In the genomic region with DNA sequence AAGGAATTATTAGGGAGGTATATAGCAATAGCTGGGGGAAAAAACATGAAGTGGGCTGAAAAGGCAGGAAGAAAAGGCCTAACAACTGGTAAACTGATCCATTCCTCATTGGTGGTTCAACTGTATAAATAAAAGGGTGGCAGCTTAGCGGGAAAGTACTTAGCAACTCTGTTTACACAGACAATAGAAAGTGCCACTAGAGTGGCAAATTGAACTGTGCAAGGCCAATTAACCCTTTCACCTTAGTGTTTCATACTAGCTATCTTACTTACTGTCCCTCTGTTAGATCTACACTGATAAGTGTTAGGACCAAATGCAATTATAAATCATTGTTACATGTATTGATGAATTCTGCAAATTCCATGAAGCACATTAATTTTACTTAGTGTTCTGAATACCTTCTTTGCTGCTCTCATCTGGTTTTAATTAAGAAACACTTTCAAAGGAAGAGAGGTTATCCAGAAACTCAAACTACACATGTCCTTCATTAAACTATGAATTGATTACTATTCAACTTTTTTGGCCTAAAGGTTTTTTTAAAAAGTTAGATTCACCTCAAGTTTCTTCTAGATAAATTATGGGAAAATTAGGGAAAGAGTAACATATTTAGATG, we compare ENCODE assay signal across 1 cellular context.
TF ChIP-seq lines count a peak whose summit lies in the region.

No MANE protein-coding gene starts in this region.

TF ChIP-seq in SK-N-SH treated with all-trans-retinoic acid at 6 μM for 48 hours, 23 proteins besides CTCF, POLR2A, EP300 and RAD21 (continued from another document):
- TF ChIP-seq, protein P1, sequence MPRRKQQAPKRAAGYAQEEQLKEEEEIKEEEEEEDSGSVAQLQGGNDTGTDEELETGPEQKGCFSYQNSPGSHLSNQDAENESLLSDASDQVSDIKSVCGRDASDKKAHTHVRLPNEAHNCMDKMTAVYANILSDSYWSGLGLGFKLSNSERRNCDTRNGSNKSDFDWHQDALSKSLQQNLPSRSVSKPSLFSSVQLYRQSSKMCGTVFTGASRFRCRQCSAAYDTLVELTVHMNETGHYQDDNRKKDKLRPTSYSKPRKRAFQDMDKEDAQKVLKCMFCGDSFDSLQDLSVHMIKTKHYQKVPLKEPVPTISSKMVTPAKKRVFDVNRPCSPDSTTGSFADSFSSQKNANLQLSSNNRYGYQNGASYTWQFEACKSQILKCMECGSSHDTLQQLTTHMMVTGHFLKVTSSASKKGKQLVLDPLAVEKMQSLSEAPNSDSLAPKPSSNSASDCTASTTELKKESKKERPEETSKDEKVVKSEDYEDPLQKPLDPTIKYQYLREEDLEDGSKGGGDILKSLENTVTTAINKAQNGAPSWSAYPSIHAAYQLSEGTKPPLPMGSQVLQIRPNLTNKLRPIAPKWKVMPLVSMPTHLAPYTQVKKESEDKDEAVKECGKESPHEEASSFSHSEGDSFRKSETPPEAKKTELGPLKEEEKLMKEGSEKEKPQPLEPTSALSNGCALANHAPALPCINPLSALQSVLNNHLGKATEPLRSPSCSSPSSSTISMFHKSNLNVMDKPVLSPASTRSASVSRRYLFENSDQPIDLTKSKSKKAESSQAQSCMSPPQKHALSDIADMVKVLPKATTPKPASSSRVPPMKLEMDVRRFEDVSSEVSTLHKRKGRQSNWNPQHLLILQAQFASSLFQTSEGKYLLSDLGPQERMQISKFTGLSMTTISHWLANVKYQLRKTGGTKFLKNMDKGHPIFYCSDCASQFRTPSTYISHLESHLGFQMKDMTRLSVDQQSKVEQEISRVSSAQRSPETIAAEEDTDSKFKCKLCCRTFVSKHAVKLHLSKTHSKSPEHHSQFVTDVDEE (CRISPR knock-in tag; IDR thresholded peaks at IDR 0.05): peak; percentile 53; the same call in 1 of the 2 replicates
- TF ChIP-seq, protein P2, sequence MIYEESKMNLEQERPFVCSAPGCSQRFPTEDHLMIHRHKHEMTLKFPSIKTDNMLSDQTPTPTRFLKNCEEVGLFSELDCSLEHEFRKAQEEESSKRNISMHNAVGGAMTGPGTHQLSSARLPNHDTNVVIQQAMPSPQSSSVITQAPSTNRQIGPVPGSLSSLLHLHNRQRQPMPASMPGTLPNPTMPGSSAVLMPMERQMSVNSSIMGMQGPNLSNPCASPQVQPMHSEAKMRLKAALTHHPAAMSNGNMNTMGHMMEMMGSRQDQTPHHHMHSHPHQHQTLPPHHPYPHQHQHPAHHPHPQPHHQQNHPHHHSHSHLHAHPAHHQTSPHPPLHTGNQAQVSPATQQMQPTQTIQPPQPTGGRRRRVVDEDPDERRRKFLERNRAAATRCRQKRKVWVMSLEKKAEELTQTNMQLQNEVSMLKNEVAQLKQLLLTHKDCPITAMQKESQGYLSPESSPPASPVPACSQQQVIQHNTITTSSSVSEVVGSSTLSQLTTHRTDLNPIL (CRISPR knock-in tag; IDR thresholded peaks at IDR 0.05; ENCODE audit: low read depth): no peak
- TF ChIP-seq TCF4 (CRISPR knock-in tag; IDR thresholded peaks at IDR 0.05; ENCODE audit: borderline replicate concordance) (peak; percentile 95), ZNF565 (CRISPR knock-in tag; conservative IDR thresholded peaks at IDR 0.05; ENCODE audit: low read depth) (no peak), ZFP3 (CRISPR knock-in tag; IDR thresholded peaks at IDR 0.05) (no peak), TOX (CRISPR knock-in tag; IDR thresholded peaks at IDR 0.05; ENCODE audit: borderline replicate concordance) (no peak), GLIS3 (CRISPR knock-in tag; IDR thresholded peaks at IDR 0.05) (no peak), OSR1 (CRISPR knock-in tag; IDR thresholded peaks at IDR 0.05) (no peak)
- TF ChIP-seq, protein P3, sequence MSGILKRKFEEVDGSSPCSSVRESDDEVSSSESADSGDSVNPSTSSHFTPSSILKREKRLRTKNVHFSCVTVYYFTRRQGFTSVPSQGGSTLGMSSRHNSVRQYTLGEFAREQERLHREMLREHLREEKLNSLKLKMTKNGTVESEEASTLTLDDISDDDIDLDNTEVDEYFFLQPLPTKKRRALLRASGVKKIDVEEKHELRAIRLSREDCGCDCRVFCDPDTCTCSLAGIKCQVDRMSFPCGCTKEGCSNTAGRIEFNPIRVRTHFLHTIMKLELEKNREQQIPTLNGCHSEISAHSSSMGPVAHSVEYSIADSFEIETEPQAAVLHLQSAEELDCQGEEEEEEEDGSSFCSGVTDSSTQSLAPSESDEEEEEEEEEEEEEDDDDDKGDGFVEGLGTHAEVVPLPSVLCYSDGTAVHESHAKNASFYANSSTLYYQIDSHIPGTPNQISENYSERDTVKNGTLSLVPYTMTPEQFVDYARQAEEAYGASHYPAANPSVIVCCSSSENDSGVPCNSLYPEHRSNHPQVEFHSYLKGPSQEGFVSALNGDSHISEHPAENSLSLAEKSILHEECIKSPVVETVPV (CRISPR knock-in tag; IDR thresholded peaks at IDR 0.05): no peak
- TF ChIP-seq, protein P4, sequence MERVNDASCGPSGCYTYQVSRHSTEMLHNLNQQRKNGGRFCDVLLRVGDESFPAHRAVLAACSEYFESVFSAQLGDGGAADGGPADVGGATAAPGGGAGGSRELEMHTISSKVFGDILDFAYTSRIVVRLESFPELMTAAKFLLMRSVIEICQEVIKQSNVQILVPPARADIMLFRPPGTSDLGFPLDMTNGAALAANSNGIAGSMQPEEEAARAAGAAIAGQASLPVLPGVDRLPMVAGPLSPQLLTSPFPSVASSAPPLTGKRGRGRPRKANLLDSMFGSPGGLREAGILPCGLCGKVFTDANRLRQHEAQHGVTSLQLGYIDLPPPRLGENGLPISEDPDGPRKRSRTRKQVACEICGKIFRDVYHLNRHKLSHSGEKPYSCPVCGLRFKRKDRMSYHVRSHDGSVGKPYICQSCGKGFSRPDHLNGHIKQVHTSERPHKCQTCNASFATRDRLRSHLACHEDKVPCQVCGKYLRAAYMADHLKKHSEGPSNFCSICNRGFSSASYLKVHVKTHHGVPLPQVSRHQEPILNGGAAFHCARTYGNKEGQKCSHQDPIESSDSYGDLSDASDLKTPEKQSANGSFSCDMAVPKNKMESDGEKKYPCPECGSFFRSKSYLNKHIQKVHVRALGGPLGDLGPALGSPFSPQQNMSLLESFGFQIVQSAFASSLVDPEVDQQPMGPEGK (CRISPR knock-in tag; IDR thresholded peaks at IDR 0.05; ENCODE audit: borderline replicate concordance): no peak
